9 cellular contexts compared by ENCODE assay signal in genomic region chr12:106227641-106228319, GRCh38. TPM values are rescaled to one million over a fixed set of nuclear protein-coding genes. Genes with fewer than 3 reads are reported as not detected.
A peak's percentile ranks its signal among the peaks of the same experiment; 100 is the strongest.
DNase-seq lines count a peak whose midpoint lies in the region; ATAC-seq and TF ChIP-seq lines count a peak whose summit lies in the region.
"Had no signal": no experiment of that assay in that cellular context is flagged by ENCODE, and none has a peak within 500 bp of the region (broad histone marks: within the 10 kb centered on the region; RNA-seq: fewer than 3 reads in every experiment).

No MANE protein-coding gene starts in this region.

- no peak for ATAC-seq in GM19023 (IDR thresholded peaks at IDR 0.05; ENCODE audit: unreplicated experiment)

- intact Hi-C loops in prostate gland (cut with DNase I): loop anchor here (5.0 kb wide), 1 partner anchor 55 kb away; no protein-coding TSS in a partner anchor

- no peak overlapping the region for H3K27ac ChIP-seq in prostate gland
- H3K27ac ChIP-seq in WERI-Rb-1: no peak overlapping the region
- H3K27ac ChIP-seq: KMS-11 had no signal

- H3K4me3 ChIP-seq in choroid plexus epithelial cell (ENCODE audit: low read depth, low read length): no peak overlapping the region
- no peak overlapping the region for H3K4me3 ChIP-seq in prostate gland
- H3K4me3 ChIP-seq in WERI-Rb-1 (ENCODE audit: low read depth, low read length): no peak overlapping the region

- H3K9me3 Mint-ChIP-seq in T-helper 2 cell treated with Interferon-gamma antibody and Interleukin-4, amounts not matched to agents 5 μg/mL and 100 μg/mL, for 36 hours: no peaks in the 10 kb centered on the region

- TF ChIP-seq CTCF in choroid plexus epithelial cell (conservative IDR thresholded peaks at IDR 0.05; ENCODE audit: low read depth, low read length) (no peak), prostate gland (IDR thresholded peaks at IDR 0.05) (no peak), WERI-Rb-1 (IDR thresholded peaks at IDR 0.05; ENCODE audit: low read depth, low read length) (no peak)

- H3K4me3 Mint-ChIP-seq in T-helper 2 cell treated with Interferon-gamma antibody and Interleukin-4, amounts not matched to agents 5 μg/mL and 100 μg/mL, for 36 hours: peak overlapping the region; percentile 56

- peaks cover 9% of the 10 kb centered on the region for H3K27me3 Mint-ChIP-seq in T-helper 2 cell treated with Interferon-gamma antibody and Interleukin-4, amounts not matched to agents 5 μg/mL and 100 μg/mL, for 36 hours (ENCODE audit: low read depth)

- H3K4me1 Mint-ChIP-seq in T-helper 2 cell treated with Interferon-gamma antibody and Interleukin-4, amounts not matched to agents 5 μg/mL and 100 μg/mL, for 36 hours (ENCODE audit: low read depth): peaks cover 17% of the 10 kb centered on the region

- H3K27ac Mint-ChIP-seq in T-helper 2 cell treated with Interferon-gamma antibody and Interleukin-4, amounts not matched to agents 5 μg/mL and 100 μg/mL, for 36 hours: peak overlapping the region; percentile 79

- H3K27me3 ChIP-seq in prostate gland (replicated peaks; ENCODE audit: insufficient read depth) (no peaks in the 10 kb centered on the region), WERI-Rb-1 (ENCODE audit: insufficient read depth, low read depth, severe bottlenecking) (no peaks in the 10 kb centered on the region)

- H3K9me3 ChIP-seq in prostate gland (no peaks in the 10 kb centered on the region), WERI-Rb-1 (ENCODE audit: severe bottlenecking) (no peaks in the 10 kb centered on the region)

- no peak for TF ChIP-seq POLR2A in prostate gland (IDR thresholded peaks at IDR 0.05)

- no peaks in the 10 kb centered on the region for H3K36me3 Mint-ChIP-seq in T-helper 2 cell treated with Interferon-gamma antibody and Interleukin-4, amounts not matched to agents 5 μg/mL and 100 μg/mL, for 36 hours (ENCODE audit: low read depth)

- WGBS in prostate gland: 63% methylated on average over 8 of the region's 8 CpGs

- no peaks in the 10 kb centered on the region for H3K4me1 ChIP-seq in prostate gland (replicated peaks)

- DNase-seq in GF-D8 (lab: John Stamatoyannopoulos, UW): peak; percentile 37
- DNase-seq in T-helper 2 cell treated with Interferon-gamma antibody and Interleukin-4, amounts not matched to agents 5 μg/mL and 100 μg/mL, for 36 hours (ENCODE audit: low spot score): no peak
- DNase-seq in choroid plexus epithelial cell (ENCODE audit: low read depth): peak; percentile 34
- DNase-seq in prostate gland (ENCODE audit: low spot score): peak; percentile 44
- DNase-seq in cerebellar cortex (ENCODE audit: low spot score): no peak
- no peak for DNase-seq in NCI-H526 (lab: John Stamatoyannopoulos, UW)
- no peak for DNase-seq in WERI-Rb-1

- no peaks in the 10 kb centered on the region for H3K36me3 ChIP-seq in prostate gland
- H3K36me3 ChIP-seq in WERI-Rb-1: no peaks in the 10 kb centered on the region

RNA-seq across cellular contexts. Expression of gene CKAP4, which starts 20.0 kb away (rescaled TPM):
- 10 to 100 TPM; 56.1 to 91.7 TPM for total RNA-seq in prostate gland

Comparison
In these comparisons a context has a peak if more than half of its experiments do, and no peak if none do; other contexts are left out.
1. DNase-seq: peak in GF-D8 (single experiment), choroid plexus epithelial cell (single experiment) and prostate gland (single experiment); none in T-helper 2 cell treated with Interferon-gamma antibody and Interleukin-4, amounts not matched to agents 5 μg/mL and 100 μg/mL, for 36 hours (single experiment), cerebellar cortex (single experiment), NCI-H526 (0 of 2) and WERI-Rb-1 (single experiment).